ENCODE assay signal across 1 cellular context in the genomic region with DNA sequence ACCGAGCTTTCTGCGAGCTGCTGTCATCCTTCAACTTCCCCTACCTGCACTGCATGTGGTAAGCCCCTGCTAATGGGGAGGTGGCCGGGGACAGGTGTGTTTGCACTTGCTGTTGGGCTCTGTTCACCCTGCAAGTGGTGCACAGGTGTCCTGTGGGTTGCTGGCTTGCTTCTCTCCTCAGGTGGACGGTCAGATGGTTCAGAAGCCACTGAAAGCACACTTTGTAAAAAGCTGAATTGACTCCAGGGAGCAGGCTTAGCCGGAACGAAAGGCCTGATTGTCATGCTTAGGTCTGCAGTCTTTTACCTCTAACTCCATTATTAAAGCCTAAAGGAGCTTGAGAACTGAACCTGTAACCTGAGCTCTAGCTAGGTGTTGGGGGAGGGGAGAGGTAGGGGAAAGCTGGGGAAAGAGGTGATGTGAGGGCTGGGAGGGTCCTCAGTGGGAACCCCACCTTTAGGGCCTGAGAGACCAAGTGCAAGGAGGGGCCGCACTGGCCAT.
TF ChIP-seq lines count a peak whose summit lies in the region.

No MANE protein-coding gene starts in this region.

TF ChIP-seq in GM23338, 12 proteins besides CTCF, POLR2A, EP300 and RAD21:
- peak; percentile 66; the same call in 1 of the 2 replicates for TF ChIP-seq ZNF462 (CRISPR knock-in tag; IDR thresholded peaks at IDR 0.05)
- TF ChIP-seq EZH2phosphoT487 (IDR thresholded peaks at IDR 0.05; ENCODE audit: unreplicated experiment) = no peak
- 0 out of 2 replicates have a peak, but pooled peaks have one; percentile 18 for TF ChIP-seq NANOG (IDR thresholded peaks at IDR 0.05; ENCODE audit: borderline replicate concordance)
- peak; percentile 63; the same call in 1 of the 2 replicates for TF ChIP-seq ZNF114 (CRISPR knock-in tag; IDR thresholded peaks at IDR 0.05)
